Comparison of ENCODE assay signal across 1 cellular context in genomic region chr17:80778716-80779115, GRCh38.
TF ChIP-seq lines count a peak whose summit lies in the region.

No MANE protein-coding gene starts in this region.

TF ChIP-seq in H1, 55 proteins besides CTCF, POLR2A, EP300 and RAD21:
- TF ChIP-seq EZH2 (IDR thresholded peaks at IDR 0.05; ENCODE audit: low read depth, low read length, severe bottlenecking) (no peak), MAX (IDR thresholded peaks at IDR 0.05) (no peak), GABPA (IDR thresholded peaks at IDR 0.05; ENCODE audit: borderline replicate concordance, insufficient read depth, low read length) (no peak), RXRA (IDR thresholded peaks at IDR 0.05; ENCODE audit: insufficient read depth, low read depth, low read length) (no peak), CHD1 (IDR thresholded peaks at IDR 0.05; ENCODE audit: low read depth, low read length) (no peak), SP1 (IDR thresholded peaks at IDR 0.05; ENCODE audit: low read depth, low read length) (no peak), NANOG (IDR thresholded peaks at IDR 0.05; ENCODE audit: insufficient read depth, low read depth, low read length, poor library complexity, severe bottlenecking) (no peak), BACH1 (IDR thresholded peaks at IDR 0.05; ENCODE audit: low read length) (no peak), CHD7 (IDR thresholded peaks at IDR 0.05; ENCODE audit: insufficient replicate concordance, low read length) (no peak), SRF (IDR thresholded peaks at IDR 0.05; ENCODE audit: low read depth, low read length) (no peak), CREB1 (IDR thresholded peaks at IDR 0.05) (no peak), HDAC6 (IDR thresholded peaks at IDR 0.05; ENCODE audit: low read depth, low read length) (no peak), TAF7 (optimal IDR thresholded peaks at IDR 0.05; ENCODE audit: borderline replicate concordance, low read depth, low read length) (no peak), ATF3 (IDR thresholded peaks at IDR 0.05; ENCODE audit: insufficient read depth, low read depth, low read length) (no peak)
